Comparison of ENCODE assay signal across 13 cellular contexts in the genomic region with DNA sequence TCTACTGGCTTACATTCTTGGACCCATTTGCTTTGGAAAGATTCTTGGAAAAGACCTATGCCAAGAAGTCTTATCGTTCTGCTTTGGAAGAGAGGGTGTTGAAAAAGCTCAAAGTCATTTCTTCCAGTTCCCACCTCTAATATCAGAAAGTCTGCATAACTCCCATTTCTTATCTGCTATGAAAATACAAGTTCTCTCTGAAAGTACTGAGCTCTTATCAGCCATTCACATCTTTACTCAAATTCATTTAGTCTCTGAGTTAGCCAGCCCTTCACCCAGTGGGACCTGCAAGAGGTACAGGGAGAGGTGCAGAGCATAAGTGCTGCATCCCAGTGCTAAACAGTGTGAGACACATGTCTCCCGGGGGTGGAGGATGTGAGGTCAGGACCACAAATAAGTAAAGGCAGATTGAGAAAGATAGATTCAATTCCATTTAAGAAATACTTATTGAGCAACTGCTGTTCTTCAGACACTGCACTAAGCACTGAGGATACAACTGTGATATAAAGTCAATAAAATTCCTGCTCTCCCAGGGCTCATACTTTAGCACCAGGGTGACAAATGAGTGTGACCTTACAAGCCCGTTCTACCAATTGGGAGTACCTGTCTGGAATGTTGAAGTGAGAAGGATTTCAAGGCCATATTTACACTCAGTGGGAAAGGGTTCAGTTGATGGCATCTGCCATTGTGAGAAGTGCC.
DNase-seq lines count a peak whose midpoint lies in the region; ATAC-seq and TF ChIP-seq lines count a peak whose summit lies in the region.
"Had no signal": no experiment of that assay in that cellular context is flagged by ENCODE, and none has a peak within 500 bp of the region (broad histone marks: within the 10 kb centered on the region; RNA-seq: fewer than 3 reads in every experiment).

No MANE protein-coding gene starts in this region.

- peaks cover 40% of the 10 kb centered on the region for H3K4me1 Mint-ChIP-seq in HFFc6 (ENCODE audit: low read depth)
- peaks cover 26 to 48% (median 41%) of the 10 kb centered on the region in 7 donors for H3K4me1 Mint-ChIP-seq in naive thymus-derived CD4-positive, alpha-beta T cell

- no peaks in the 10 kb centered on the region for H3K9me3 Mint-ChIP-seq in HFFc6
- H3K9me3 Mint-ChIP-seq in naive thymus-derived CD4-positive, alpha-beta T cell: no peaks in the 10 kb centered on the region

- H3K4me3 ChIP-seq in AG09309 (ENCODE audit: control insufficient read depth, low read depth, low read length) (no peak overlapping the region), adipocyte (ENCODE audit: low read length) (peak overlapping the region; percentile 34)
- no peak overlapping the region for H3K4me3 ChIP-seq in naive thymus-derived CD4-positive, alpha-beta T cell (ENCODE audit: low read length)
- H3K4me3 ChIP-seq: stomach had no signal

- H3K27ac ChIP-seq in naive thymus-derived CD4-positive, alpha-beta T cell (ENCODE audit: low read depth, low read length): peak overlapping the region; percentile 49
- H3K27ac ChIP-seq: parathyroid adenoma, stomach had no signal

- H3K36me3 ChIP-seq in adipocyte (ENCODE audit: control insufficient read depth, insufficient read depth, low read length, severe bottlenecking): peaks cover 4% of the 10 kb centered on the region
- H3K36me3 ChIP-seq in naive thymus-derived CD4-positive, alpha-beta T cell (ENCODE audit: control insufficient read depth in 2 of 3, insufficient read depth in 3 of 3, low read length in 3 of 3): peaks cover 0 to 62% (median 30%) of the 10 kb centered on the region in 3 experiments

- TF ChIP-seq CTCF in AG09309 (IDR thresholded peaks at IDR 0.05; ENCODE audit: control insufficient read depth, insufficient read depth, low read depth, low read length, missing control alignments) (no peak), HFFc6 (IDR thresholded peaks at IDR 0.05) (no peak)

- H3K36me3 Mint-ChIP-seq in HFFc6 (ENCODE audit: low read depth): peaks cover 19% of the 10 kb centered on the region; the same call in 1 of the 2 replicates
- peaks cover 0 to 52% (median 36%) of the 10 kb centered on the region in 5 donors for H3K36me3 Mint-ChIP-seq in naive thymus-derived CD4-positive, alpha-beta T cell

- peak overlapping the region; percentile 82 for H3K9ac ChIP-seq in adipocyte (ENCODE audit: low read length)
- H3K9ac ChIP-seq: parathyroid adenoma had no signal

- no peaks in the 10 kb centered on the region for H3K27me3 ChIP-seq in adipocyte (replicated peaks; ENCODE audit: control insufficient read depth, insufficient read depth, low read length)
- H3K27me3 ChIP-seq in naive thymus-derived CD4-positive, alpha-beta T cell (ENCODE audit: control insufficient read depth in 2 of 2, insufficient read depth in 2 of 2, low read length in 2 of 2): no peaks in the 10 kb centered on the region
- H3K27me3 ChIP-seq: stomach had no signal

- POLR2A ChIA-PET in naive thymus-derived CD4-positive, alpha-beta T cell (lab: Charles Lee): interaction anchor here (1.3 kb wide), 1 partner anchor 15 kb away, joined by 6 read pairs; no protein-coding TSS in a partner anchor

- H3K4me3 Mint-ChIP-seq in HFFc6: peak overlapping the region; percentile 54; the same call in 1 of the 2 replicates
- H3K4me3 Mint-ChIP-seq in naive thymus-derived CD4-positive, alpha-beta T cell: peak overlapping the region; percentile 14 to 69 (median 65)
- H3K4me3 Mint-ChIP-seq: activated naive CD8-positive, alpha-beta T cell treated with anti-CD3 and anti-CD28 coated beads, Interleukin-2, amount 10 ng/mL, durations not matched to agents 7 days and 5 days had no signal

- DNase-seq in AG09309 (ENCODE audit: low read depth) (peak; percentile 33), HFFc6 (peak; percentile 22), adipocyte (ENCODE audit: low read depth) (peak; percentile 86), iPS-NIHi7 (ENCODE audit: extremely low spot score) (no peak), hippocampal formation (lab: John Stamatoyannopoulos, UW) (no peak)
- DNase-seq in naive thymus-derived CD4-positive, alpha-beta T cell: peak in 1 of 9 donors; percentile 30
- DNase-seq: activated naive CD8-positive, alpha-beta T cell treated with anti-CD3 and anti-CD28 coated beads, Interleukin-2, amount 10 ng/mL, durations not matched to agents 7 days and 5 days; NCI-H1694; SHP77; stomach had no signal

- CTCF ChIA-PET in naive thymus-derived CD4-positive, alpha-beta T cell (lab: Charles Lee): interaction anchor here (1.1 to 1.6 kb wide), 3 partner anchors 29 to 46 kb away, joined by 3 read pairs; no protein-coding TSS in a partner anchor

- intact Hi-C loops in naive thymus-derived CD4-positive, alpha-beta T cell (cut with micrococcal nuclease): no loop called here

- peaks cover 42% of the 10 kb centered on the region for H3K4me1 ChIP-seq in adipocyte (ENCODE audit: control insufficient read depth, insufficient read depth, low read length)
- H3K4me1 ChIP-seq in naive thymus-derived CD4-positive, alpha-beta T cell (ENCODE audit: control insufficient read depth in 2 of 2, insufficient read depth in 2 of 2, low read length in 2 of 2): peaks cover 11 to 35% of the 10 kb centered on the region in 2 donors

- peaks cover 2% of the 10 kb centered on the region; the same call in 1 of the 2 replicates for H3K27me3 Mint-ChIP-seq in HFFc6 (ENCODE audit: insufficient read depth)
- H3K27me3 Mint-ChIP-seq in naive thymus-derived CD4-positive, alpha-beta T cell: no peaks in the 10 kb centered on the region
- H3K27me3 Mint-ChIP-seq: activated naive CD8-positive, alpha-beta T cell treated with anti-CD3 and anti-CD28 coated beads, Interleukin-2, amount 10 ng/mL, durations not matched to agents 7 days and 5 days had no signal

- peak; percentile 42 for ATAC-seq in naive thymus-derived CD4-positive, alpha-beta T cell
- ATAC-seq in esophagus mucosa (no peak), GM18519 (IDR thresholded peaks at IDR 0.05; ENCODE audit: low FRiP score, unreplicated experiment) (no peak)

- no peaks in the 10 kb centered on the region for H3K9me3 ChIP-seq in adipocyte (ENCODE audit: control insufficient read depth, low read length)
- H3K9me3 ChIP-seq in naive thymus-derived CD4-positive, alpha-beta T cell (ENCODE audit: control insufficient read depth in 2 of 3, low read length in 3 of 3): no peaks in the 10 kb centered on the region
- H3K9me3 ChIP-seq: stomach had no signal

- H3K27ac Mint-ChIP-seq in HFFc6: peak overlapping the region; percentile 94
- H3K27ac Mint-ChIP-seq in naive thymus-derived CD4-positive, alpha-beta T cell: peak overlapping the region; percentile 30 to 97 (median 81)

Comparison
In these comparisons a context has a peak if more than half of its experiments do, and no peak if none do; other contexts are left out.
1. DNase-seq: peak in AG09309 (single experiment), HFFc6 (single experiment) and adipocyte (single experiment); none in iPS-NIHi7 (single experiment) and hippocampal formation (0 of 2).